Comparison of ENCODE assay signal across 1 cellular context in the genomic region with DNA sequence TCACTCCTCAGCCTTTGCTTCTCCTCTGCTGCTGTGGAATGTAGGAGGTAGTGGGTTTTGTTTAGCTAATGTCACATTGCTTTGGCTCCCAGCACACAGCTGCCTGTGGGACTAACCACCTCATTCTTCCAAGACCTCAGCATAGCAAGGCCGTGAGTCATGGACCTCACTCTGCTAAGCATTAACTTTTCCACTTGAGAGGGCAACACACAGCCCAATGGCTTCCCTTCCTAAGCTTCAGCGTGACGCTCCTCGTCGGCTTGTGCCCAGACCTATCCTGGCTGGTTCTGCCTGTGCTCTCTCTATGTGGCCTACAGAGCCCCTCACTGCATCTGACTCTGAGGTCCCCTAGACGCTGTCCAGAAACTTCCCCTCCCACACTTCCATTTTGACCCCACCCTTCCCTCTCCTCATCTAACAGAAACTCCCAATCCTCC.
TF ChIP-seq lines count a peak whose summit lies in the region.

No MANE protein-coding gene starts in this region.

TF ChIP-seq in HepG2, 621 proteins besides CTCF, POLR2A, EP300 and RAD21:
- TF ChIP-seq, protein P1, sequence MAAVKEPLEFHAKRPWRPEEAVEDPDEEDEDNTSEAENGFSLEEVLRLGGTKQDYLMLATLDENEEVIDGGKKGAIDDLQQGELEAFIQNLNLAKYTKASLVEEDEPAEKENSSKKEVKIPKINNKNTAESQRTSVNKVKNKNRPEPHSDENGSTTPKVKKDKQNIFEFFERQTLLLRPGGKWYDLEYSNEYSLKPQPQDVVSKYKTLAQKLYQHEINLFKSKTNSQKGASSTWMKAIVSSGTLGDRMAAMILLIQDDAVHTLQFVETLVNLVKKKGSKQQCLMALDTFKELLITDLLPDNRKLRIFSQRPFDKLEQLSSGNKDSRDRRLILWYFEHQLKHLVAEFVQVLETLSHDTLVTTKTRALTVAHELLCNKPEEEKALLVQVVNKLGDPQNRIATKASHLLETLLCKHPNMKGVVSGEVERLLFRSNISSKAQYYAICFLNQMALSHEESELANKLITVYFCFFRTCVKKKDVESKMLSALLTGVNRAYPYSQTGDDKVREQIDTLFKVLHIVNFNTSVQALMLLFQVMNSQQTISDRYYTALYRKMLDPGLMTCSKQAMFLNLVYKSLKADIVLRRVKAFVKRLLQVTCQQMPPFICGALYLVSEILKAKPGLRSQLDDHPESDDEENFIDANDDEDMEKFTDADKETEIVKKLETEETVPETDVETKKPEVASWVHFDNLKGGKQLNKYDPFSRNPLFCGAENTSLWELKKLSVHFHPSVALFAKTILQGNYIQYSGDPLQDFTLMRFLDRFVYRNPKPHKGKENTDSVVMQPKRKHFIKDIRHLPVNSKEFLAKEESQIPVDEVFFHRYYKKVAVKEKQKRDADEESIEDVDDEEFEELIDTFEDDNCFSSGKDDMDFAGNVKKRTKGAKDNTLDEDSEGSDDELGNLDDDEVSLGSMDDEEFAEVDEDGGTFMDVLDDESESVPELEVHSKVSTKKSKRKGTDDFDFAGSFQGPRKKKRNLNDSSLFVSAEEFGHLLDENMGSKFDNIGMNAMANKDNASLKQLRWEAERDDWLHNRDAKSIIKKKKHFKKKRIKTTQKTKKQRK (IDR thresholded peaks at IDR 0.05; ENCODE audit: low read length) = no peak
- TF ChIP-seq FOSL2 (CRISPR knock-in tag; IDR thresholded peaks at IDR 0.05) (peak; percentile 85), JUND (CRISPR knock-in tag; IDR thresholded peaks at IDR 0.05) (0 out of 2 replicates have a peak, but pooled peaks have one; percentile 33), TEAD3 (CRISPR knock-in tag; optimal IDR thresholded peaks at IDR 0.05; ENCODE audit: borderline replicate concordance) (peak; percentile 53)
- TF ChIP-seq, protein P2, sequence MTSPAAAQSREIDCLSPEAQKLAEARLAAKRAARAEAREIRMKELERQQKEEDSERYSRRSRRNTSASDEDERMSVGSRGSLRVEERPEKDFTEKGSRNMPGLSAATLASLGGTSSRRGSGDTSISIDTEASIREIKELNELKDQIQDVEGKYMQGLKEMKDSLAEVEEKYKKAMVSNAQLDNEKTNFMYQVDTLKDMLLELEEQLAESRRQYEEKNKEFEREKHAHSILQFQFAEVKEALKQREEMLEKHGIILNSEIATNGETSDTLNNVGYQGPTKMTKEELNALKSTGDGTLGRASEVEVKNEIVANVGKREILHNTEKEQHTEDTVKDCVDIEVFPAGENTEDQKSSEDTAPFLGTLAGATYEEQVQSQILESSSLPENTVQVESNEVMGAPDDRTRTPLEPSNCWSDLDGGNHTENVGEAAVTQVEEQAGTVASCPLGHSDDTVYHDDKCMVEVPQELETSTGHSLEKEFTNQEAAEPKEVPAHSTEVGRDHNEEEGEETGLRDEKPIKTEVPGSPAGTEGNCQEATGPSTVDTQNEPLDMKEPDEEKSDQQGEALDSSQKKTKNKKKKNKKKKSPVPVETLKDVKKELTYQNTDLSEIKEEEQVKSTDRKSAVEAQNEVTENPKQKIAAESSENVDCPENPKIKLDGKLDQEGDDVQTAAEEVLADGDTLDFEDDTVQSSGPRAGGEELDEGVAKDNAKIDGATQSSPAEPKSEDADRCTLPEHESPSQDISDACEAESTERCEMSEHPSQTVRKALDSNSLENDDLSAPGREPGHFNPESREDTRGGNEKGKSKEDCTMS (CRISPR knock-in tag; conservative IDR thresholded peaks at IDR 0.05) = no peak
- TF ChIP-seq, protein P3, sequence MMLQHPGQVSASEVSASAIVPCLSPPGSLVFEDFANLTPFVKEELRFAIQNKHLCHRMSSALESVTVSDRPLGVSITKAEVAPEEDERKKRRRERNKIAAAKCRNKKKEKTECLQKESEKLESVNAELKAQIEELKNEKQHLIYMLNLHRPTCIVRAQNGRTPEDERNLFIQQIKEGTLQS (CRISPR knock-in tag; IDR thresholded peaks at IDR 0.05) = 0 out of 2 replicates have a peak, but pooled peaks have one; percentile 37
